ENCODE assay signal across 18 cellular contexts in the genomic region with DNA sequence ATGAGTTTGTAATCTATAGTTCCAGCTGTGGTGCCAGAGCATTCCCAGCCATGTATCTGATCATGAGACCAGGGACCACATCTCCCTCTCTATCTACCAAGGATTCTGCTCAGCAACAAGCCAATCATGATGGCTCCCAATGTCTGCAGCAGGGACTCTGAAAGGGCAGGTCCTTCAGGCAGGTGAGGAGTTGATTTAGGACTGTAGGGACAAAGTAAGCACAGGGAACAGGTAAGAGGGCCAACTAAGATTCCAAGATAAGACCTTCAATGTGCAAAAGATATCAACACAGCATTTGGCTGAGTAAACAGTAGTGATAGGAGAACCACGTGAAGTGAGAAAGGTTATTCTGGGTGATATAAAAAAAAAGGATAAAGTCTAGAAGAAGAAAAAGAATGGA.
"Had no signal": no experiment of that assay in that cellular context is flagged by ENCODE, and none has a peak within 500 bp of the region (broad histone marks: within the 10 kb centered on the region; RNA-seq: fewer than 3 reads in every experiment).

No MANE protein-coding gene starts in this region.

- H3K9me3 Mint-ChIP-seq: activated B cell treated with CpG ODN at 0.5 μM for 24 hours; activated CD4-positive, alpha-beta T cell treated with anti-CD3 and anti-CD28 coated beads, Interleukin-2, amount 10 ng/mL, durations not matched to agents 24 days and 14 days; activated naive CD4-positive, alpha-beta T cell treated with anti-CD3 and anti-CD28 coated beads, Interleukin-2, amount 10 ng/mL, durations not matched to agents 7 days and 5 days; activated T-helper 2 cell treated with anti-CD3 and anti-CD28 coated beads, Interferon-gamma antibody, Interleukin-2, Interleukin-4, amounts not matched to agents 10 μg/mL and 5 μg/mL and 100 μg/mL, durations not matched to agents 14 hours and 24 hours and 36 hours; effector memory CD8-positive, alpha-beta T cell had no signal

- H3K27me3 Mint-ChIP-seq: activated B cell treated with CpG ODN at 0.5 μM for 24 hours; activated CD4-positive, alpha-beta T cell treated with anti-CD3 and anti-CD28 coated beads, Interleukin-2, amount 10 ng/mL, durations not matched to agents 24 days and 14 days; activated naive CD4-positive, alpha-beta T cell treated with anti-CD3 and anti-CD28 coated beads, Interleukin-2, amount 10 ng/mL, durations not matched to agents 7 days and 5 days; effector memory CD8-positive, alpha-beta T cell had no signal

- ATAC-seq: effector memory CD8-positive, alpha-beta T cell; left cardiac atrium had no signal

- DNase-seq: activated B cell treated with CpG ODN at 0.5 μM for 24 hours; activated CD8-positive, alpha-beta memory T cell treated with anti-CD3 and anti-CD28 coated beads for 24 hours; activated naive CD4-positive, alpha-beta T cell treated with anti-CD3 and anti-CD28 coated beads, Interleukin-2, amount 10 ng/mL, durations not matched to agents 7 days and 5 days; effector memory CD8-positive, alpha-beta T cell; head of caudate nucleus; left cardiac atrium; retina; stimulated activated CD4-positive, alpha-beta T cell treated with anti-CD3 and anti-CD28 coated beads, Interleukin-2, amount 100 ng/mL, for 48 hours; stimulated activated naive CD4-positive, alpha-beta T cell; tibial artery had no signal

- FAIRE-seq: frontal cortex, TTC549 had no signal

- H3K4me3 Mint-ChIP-seq: activated B cell treated with CpG ODN at 0.5 μM for 24 hours; activated CD4-positive, alpha-beta T cell treated with anti-CD3 and anti-CD28 coated beads, Interleukin-2, amount 10 ng/mL, durations not matched to agents 24 days and 14 days; activated naive CD4-positive, alpha-beta T cell treated with anti-CD3 and anti-CD28 coated beads, Interleukin-2, amount 10 ng/mL, durations not matched to agents 7 days and 5 days; effector memory CD8-positive, alpha-beta T cell had no signal

- H3K9me3 ChIP-seq: tibial artery, vagina had no signal

- H3K27ac ChIP-seq: epithelial cell of prostate, parathyroid adenoma, tibial artery, vagina had no signal

- H3K9ac ChIP-seq: parathyroid adenoma had no signal

- H3K4me3 ChIP-seq: lung, tibial artery, vagina had no signal

- H3K27ac Mint-ChIP-seq: activated B cell treated with CpG ODN at 0.5 μM for 24 hours; activated CD4-positive, alpha-beta T cell treated with anti-CD3 and anti-CD28 coated beads, Interleukin-2, amount 10 ng/mL, durations not matched to agents 24 days and 14 days; activated naive CD4-positive, alpha-beta T cell treated with anti-CD3 and anti-CD28 coated beads, Interleukin-2, amount 10 ng/mL, durations not matched to agents 7 days and 5 days; activated T-helper 2 cell treated with anti-CD3 and anti-CD28 coated beads, Interferon-gamma antibody, Interleukin-2, Interleukin-4, amounts not matched to agents 10 μg/mL and 5 μg/mL and 100 μg/mL, durations not matched to agents 14 hours and 24 hours and 36 hours had no signal

- H3K27me3 ChIP-seq: tibial artery, vagina had no signal

- H2AFZ ChIP-seq: parathyroid adenoma had no signal

- H3K4me1 ChIP-seq: parathyroid adenoma had no signal
